ENCODE assay signal across 1 cellular context in genomic region chr4:68569466-68570121, GRCh38.
A peak's percentile ranks its signal among the peaks of the same experiment; 100 is the strongest.
TF ChIP-seq lines count a peak whose summit lies in the region.

No MANE protein-coding gene starts in this region.

TF ChIP-seq in K562, 482 proteins besides CTCF, POLR2A, EP300 and RAD21 (continued from another document and continues in another):
- peak; percentile 51; the same call in 1 of the 2 replicates for TF ChIP-seq MGA (IDR thresholded peaks at IDR 0.05)
- TF ChIP-seq DMBX1 (CRISPR knock-in tag; IDR thresholded peaks at IDR 0.05; ENCODE audit: borderline replicate concordance) = peak; percentile 72; the same call in 1 of the 2 replicates
- TF ChIP-seq ZNF143 (CRISPR knock-in tag; IDR thresholded peaks at IDR 0.05) = no peak
- TF ChIP-seq TEAD2 (tag; IDR thresholded peaks at IDR 0.05) = no peak
- peak; percentile 70 for TF ChIP-seq ZBTB17 (CRISPR knock-in tag; IDR thresholded peaks at IDR 0.05)
- TF ChIP-seq ERF (CRISPR knock-in tag; IDR thresholded peaks at IDR 0.05) = 0 out of 2 replicates have a peak, but pooled peaks have one; percentile 77
- TF ChIP-seq ZNF232 (CRISPR knock-in tag; IDR thresholded peaks at IDR 0.05) = no peak
- no peak for TF ChIP-seq ZNF12 (CRISPR knock-in tag; IDR thresholded peaks at IDR 0.05)
- no peak for TF ChIP-seq CBX3 (IDR thresholded peaks at IDR 0.05; ENCODE audit: borderline replicate concordance in 1 of 2, low read length in 2 of 2)
- no peak for TF ChIP-seq E2F4 (CRISPR knock-in tag; IDR thresholded peaks at IDR 0.05; ENCODE audit: low read depth)
- TF ChIP-seq ZNF785 (CRISPR knock-in tag; IDR thresholded peaks at IDR 0.05) = no peak
- TF ChIP-seq ATF3 (IDR thresholded peaks at IDR 0.05) = peak; percentile 31; the same call in 1 of the 2 replicates
- TF ChIP-seq ATF3 (CRISPR knock-in tag; conservative IDR thresholded peaks at IDR 0.05) = no peak
- peak; percentile 85 for TF ChIP-seq CEBPG (CRISPR knock-in tag; IDR thresholded peaks at IDR 0.05)
- peak in 1 of 2 experiments; percentile 48; a peak in 1 of 4 replicates for TF ChIP-seq CEBPG (tag; conservative IDR thresholded peaks at IDR 0.05 in 1 of 2, IDR thresholded peaks at IDR 0.05 in 1 of 2)
- no peak for TF ChIP-seq THAP12 (CRISPR knock-in tag; IDR thresholded peaks at IDR 0.05)
- no peak for TF ChIP-seq DIDO1 (tag; IDR thresholded peaks at IDR 0.05; ENCODE audit: low read depth)
- no peak for TF ChIP-seq NCOR1 (IDR thresholded peaks at IDR 0.05)
- TF ChIP-seq PREB (CRISPR knock-in tag; IDR thresholded peaks at IDR 0.05) = no peak
- 0 out of 2 replicates have a peak, but pooled peaks have one; percentile 11 for TF ChIP-seq ZBTB12 (CRISPR knock-in tag; IDR thresholded peaks at IDR 0.05)
- TF ChIP-seq ZNF146 (CRISPR knock-in tag; IDR thresholded peaks at IDR 0.05; ENCODE audit: unreplicated experiment) = no peak
- TF ChIP-seq CREBBP (IDR thresholded peaks at IDR 0.05; ENCODE audit: low read depth, low read length) = no peak
- TF ChIP-seq SMAD4 (CRISPR knock-in tag; conservative IDR thresholded peaks at IDR 0.05) = peak; percentile 54; the same call in 1 of the 2 replicates
- TF ChIP-seq L3MBTL2 (IDR thresholded peaks at IDR 0.05) = peak; percentile 33; the same call in 1 of the 2 replicates
- TF ChIP-seq TFE3 (CRISPR knock-in tag; IDR thresholded peaks at IDR 0.05) = no peak
- TF ChIP-seq NR2C2 (CRISPR knock-in tag; IDR thresholded peaks at IDR 0.05) = no peak
- TF ChIP-seq NR2C2 (tag; IDR thresholded peaks at IDR 0.05) = peak; percentile 39; the same call in 1 of the 2 replicates
- TF ChIP-seq MITF (IDR thresholded peaks at IDR 0.05) = no peak
- no peak for TF ChIP-seq ZNF778 (CRISPR knock-in tag; IDR thresholded peaks at IDR 0.05)
- TF ChIP-seq TAF15 (IDR thresholded peaks at IDR 0.05; ENCODE audit: low read depth, low read length) = no peak
- no peak for TF ChIP-seq ZNF644 (tag; IDR thresholded peaks at IDR 0.05; ENCODE audit: low read depth)
- TF ChIP-seq NFE2 (IDR thresholded peaks at IDR 0.05; ENCODE audit: low read depth) = peak; percentile 6; the same call in 1 of the 2 replicates
- TF ChIP-seq PKNOX1 (IDR thresholded peaks at IDR 0.05) = no peak
- 0 out of 2 replicates have a peak, but pooled peaks have one; percentile 28 for TF ChIP-seq E2F3 (CRISPR knock-in tag; IDR thresholded peaks at IDR 0.05)
- TF ChIP-seq RBM14 (IDR thresholded peaks at IDR 0.05; ENCODE audit: borderline replicate concordance, insufficient read depth, low read depth, low read length) = no peak
